ENCODE assay signal across 1 cellular context in genomic region chr12:77243345-77243744, GRCh38.
TF ChIP-seq lines count a peak whose summit lies in the region.

No MANE protein-coding gene starts in this region.

TF ChIP-seq in GM23338, 12 proteins besides CTCF, POLR2A, EP300 and RAD21 (continued from another document):
- TF ChIP-seq, protein P1, sequence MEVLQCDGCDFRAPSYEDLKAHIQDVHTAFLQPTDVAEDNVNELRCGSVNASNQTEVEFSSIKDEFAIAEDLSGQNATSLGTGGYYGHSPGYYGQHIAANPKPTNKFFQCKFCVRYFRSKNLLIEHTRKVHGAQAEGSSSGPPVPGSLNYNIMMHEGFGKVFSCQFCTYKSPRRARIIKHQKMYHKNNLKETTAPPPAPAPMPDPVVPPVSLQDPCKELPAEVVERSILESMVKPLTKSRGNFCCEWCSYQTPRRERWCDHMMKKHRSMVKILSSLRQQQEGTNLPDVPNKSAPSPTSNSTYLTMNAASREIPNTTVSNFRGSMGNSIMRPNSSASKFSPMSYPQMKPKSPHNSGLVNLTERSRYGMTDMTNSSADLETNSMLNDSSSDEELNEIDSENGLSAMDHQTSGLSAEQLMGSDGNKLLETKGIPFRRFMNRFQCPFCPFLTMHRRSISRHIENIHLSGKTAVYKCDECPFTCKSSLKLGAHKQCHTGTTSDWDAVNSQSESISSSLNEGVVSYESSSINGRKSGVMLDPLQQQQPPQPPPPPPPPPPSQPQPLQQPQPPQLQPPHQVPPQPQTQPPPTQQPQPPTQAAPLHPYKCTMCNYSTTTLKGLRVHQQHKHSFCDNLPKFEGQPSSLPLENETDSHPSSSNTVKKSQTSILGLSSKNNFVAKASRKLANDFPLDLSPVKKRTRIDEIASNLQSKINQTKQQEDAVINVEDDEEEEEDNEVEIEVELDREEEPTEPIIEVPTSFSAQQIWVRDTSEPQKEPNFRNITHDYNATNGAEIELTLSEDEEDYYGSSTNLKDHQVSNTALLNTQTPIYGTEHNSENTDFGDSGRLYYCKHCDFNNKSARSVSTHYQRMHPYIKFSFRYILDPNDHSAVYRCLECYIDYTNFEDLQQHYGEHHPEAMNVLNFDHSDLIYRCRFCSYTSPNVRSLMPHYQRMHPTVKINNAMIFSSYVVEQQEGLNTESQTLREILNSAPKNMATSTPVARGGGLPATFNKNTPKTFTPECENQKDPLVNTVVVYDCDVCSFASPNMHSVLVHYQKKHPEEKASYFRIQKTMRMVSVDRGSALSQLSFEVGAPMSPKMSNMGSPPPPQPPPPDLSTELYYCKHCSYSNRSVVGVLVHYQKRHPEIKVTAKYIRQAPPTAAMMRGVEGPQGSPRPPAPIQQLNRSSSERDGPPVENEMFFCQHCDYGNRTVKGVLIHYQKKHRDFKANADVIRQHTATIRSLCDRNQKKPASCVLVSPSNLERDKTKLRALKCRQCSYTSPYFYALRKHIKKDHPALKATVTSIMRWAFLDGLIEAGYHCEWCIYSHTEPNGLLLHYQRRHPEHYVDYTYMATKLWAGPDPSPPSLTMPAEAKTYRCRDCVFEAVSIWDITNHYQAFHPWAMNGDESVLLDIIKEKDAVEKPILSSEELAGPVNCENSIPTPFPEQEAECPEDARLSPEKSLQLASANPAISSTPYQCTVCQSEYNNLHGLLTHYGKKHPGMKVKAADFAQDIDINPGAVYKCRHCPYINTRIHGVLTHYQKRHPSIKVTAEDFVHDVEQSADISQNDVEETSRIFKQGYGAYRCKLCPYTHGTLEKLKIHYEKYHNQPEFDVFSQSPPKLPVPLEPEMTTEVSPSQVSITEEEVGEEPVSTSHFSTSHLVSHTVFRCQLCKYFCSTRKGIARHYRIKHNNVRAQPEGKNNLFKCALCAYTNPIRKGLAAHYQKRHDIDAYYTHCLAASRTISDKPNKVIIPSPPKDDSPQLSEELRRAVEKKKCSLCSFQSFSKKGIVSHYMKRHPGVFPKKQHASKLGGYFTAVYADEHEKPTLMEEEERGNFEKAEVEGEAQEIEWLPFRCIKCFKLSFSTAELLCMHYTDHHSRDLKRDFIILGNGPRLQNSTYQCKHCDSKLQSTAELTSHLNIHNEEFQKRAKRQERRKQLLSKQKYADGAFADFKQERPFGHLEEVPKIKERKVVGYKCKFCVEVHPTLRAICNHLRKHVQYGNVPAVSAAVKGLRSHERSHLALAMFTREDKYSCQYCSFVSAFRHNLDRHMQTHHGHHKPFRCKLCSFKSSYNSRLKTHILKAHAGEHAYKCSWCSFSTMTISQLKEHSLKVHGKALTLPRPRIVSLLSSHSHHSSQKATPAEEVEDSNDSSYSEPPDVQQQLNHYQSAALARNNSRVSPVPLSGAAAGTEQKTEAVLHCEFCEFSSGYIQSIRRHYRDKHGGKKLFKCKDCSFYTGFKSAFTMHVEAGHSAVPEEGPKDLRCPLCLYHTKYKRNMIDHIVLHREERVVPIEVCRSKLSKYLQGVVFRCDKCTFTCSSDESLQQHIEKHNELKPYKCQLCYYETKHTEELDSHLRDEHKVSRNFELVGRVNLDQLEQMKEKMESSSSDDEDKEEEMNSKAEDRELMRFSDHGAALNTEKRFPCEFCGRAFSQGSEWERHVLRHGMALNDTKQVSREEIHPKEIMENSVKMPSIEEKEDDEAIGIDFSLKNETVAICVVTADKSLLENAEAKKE (CRISPR knock-in tag; IDR thresholded peaks at IDR 0.05) = no peak
- TF ChIP-seq ZNF114 (CRISPR knock-in tag; IDR thresholded peaks at IDR 0.05) (no peak), JUNB (IDR thresholded peaks at IDR 0.05; ENCODE audit: unreplicated experiment) (no peak), EZH2phosphoT487 (IDR thresholded peaks at IDR 0.05; ENCODE audit: unreplicated experiment) (no peak), STAT1 (IDR thresholded peaks at IDR 0.05; ENCODE audit: unreplicated experiment) (no peak)
TF ChIP-seq in GM23338: peak in this region for 0.
